In genomic region chr3:4981688-4982494, GRCh38 we compare ENCODE assay signal across 8 cellular contexts. TPM values are rescaled to one million over a fixed set of nuclear protein-coding genes. Genes with fewer than 3 reads are reported as not detected.
A peak's percentile ranks its signal among the peaks of the same experiment; 100 is the strongest.
DNase-seq lines count a peak whose midpoint lies in the region; ATAC-seq and TF ChIP-seq lines count a peak whose summit lies in the region.

No MANE protein-coding gene starts in this region.

- peaks cover 11% of the 10 kb centered on the region for H3K36me3 ChIP-seq in CD8-positive, alpha-beta memory T cell (ENCODE audit: insufficient read depth, low read length)
- no peaks in the 10 kb centered on the region for H3K36me3 ChIP-seq in thyroid gland

- peaks cover 60% of the 10 kb centered on the region for H3K4me1 ChIP-seq in CD8-positive, alpha-beta memory T cell (ENCODE audit: insufficient read depth, low read length)
- H3K4me1 ChIP-seq in thyroid gland, result peaks cover 53 to 73% of the 10 kb centered on the region in 2 donors

- H3K4me3 ChIP-seq in CD8-positive, alpha-beta memory T cell (ENCODE audit: low read length), result peak overlapping the region; percentile 50
- peak overlapping the region in 1 of 3 donors; percentile 14 for H3K4me3 ChIP-seq in thyroid gland (replicated peaks in 1 of 3)

- peaks cover 0 to 2% of the 10 kb centered on the region in 2 donors for H3K27me3 Mint-ChIP-seq in CD8-positive, alpha-beta memory T cell
- H3K27me3 Mint-ChIP-seq in IgD-negative memory B cell, result no peaks in the 10 kb centered on the region
- H3K27me3 Mint-ChIP-seq in activated naive CD8-positive, alpha-beta T cell treated with anti-CD3 and anti-CD28 coated beads, Interleukin-2, amount 50 U/mL, for 24 hours, result no peaks in the 10 kb centered on the region

- TF ChIP-seq POLR2A in thyroid gland (IDR thresholded peaks at IDR 0.05), result no peak

- DNase-seq in CD8-positive, alpha-beta memory T cell, result no peak
- DNase-seq in activated naive CD8-positive, alpha-beta T cell treated with anti-CD3 and anti-CD28 coated beads, Interleukin-2, amount 50 U/mL, for 24 hours, result no peak
- DNase-seq in thyroid gland (peak in 1 of 2 donors; percentile 31), NCI-H524 treated with DMSO at 0.1 percent for 48 hours (lab: John Stamatoyannopoulos, UW) (no peak), T1000 (lab: John Stamatoyannopoulos, UW) (no peak), NCI-H2171 (lab: John Stamatoyannopoulos, UW) (no peak)

- intact Hi-C loops in thyroid gland (cut with DNase I), result no loop called here

- POLR2A ChIA-PET in CD8-positive, alpha-beta memory T cell (lab: Charles Lee), result interaction anchor here (1.0 kb wide), 1 partner anchor 39 kb away, joined by 4 read pairs; no protein-coding TSS in a partner anchor

- ATAC-seq in activated naive CD8-positive, alpha-beta T cell treated with anti-CD3 and anti-CD28 coated beads, Interleukin-2, amount 50 U/mL, for 24 hours, result no peak

- WGBS in thyroid gland, 2 donors, result 40 to 51% methylated on average over 8 of the region's 8 CpGs

- peak overlapping the region; percentile 41 to 100 (median 90) for H3K27ac Mint-ChIP-seq in CD8-positive, alpha-beta memory T cell
- peak overlapping the region; percentile 67 to 97 (median 93) for H3K27ac Mint-ChIP-seq in IgD-negative memory B cell
- H3K27ac Mint-ChIP-seq in activated naive CD8-positive, alpha-beta T cell treated with anti-CD3 and anti-CD28 coated beads, Interleukin-2, amount 50 U/mL, for 24 hours, result peak overlapping the region; percentile 87

- peak overlapping the region; percentile 91 to 100 (median 99) for H3K4me3 Mint-ChIP-seq in CD8-positive, alpha-beta memory T cell
- H3K4me3 Mint-ChIP-seq in IgD-negative memory B cell, result peak overlapping the region; percentile 71 to 93 (median 88)
- peak overlapping the region; percentile 95 for H3K4me3 Mint-ChIP-seq in activated naive CD8-positive, alpha-beta T cell treated with anti-CD3 and anti-CD28 coated beads, Interleukin-2, amount 50 U/mL, for 24 hours

- H3K9me3 ChIP-seq in CD8-positive, alpha-beta memory T cell (ENCODE audit: low read length), result no peaks in the 10 kb centered on the region
- no peaks in the 10 kb centered on the region for H3K9me3 ChIP-seq in thyroid gland

- H3K27ac ChIP-seq in CD8-positive, alpha-beta memory T cell (ENCODE audit: low read depth, low read length), result peak overlapping the region; percentile 81
- H3K27ac ChIP-seq in layer of hippocampus (ENCODE audit: low read depth, low read length), result peak overlapping the region; percentile 46
- H3K27ac ChIP-seq in thyroid gland, result peak overlapping the region; percentile 96 to 100 (median 100)

- peaks cover 67 to 80% (median 79%) of the 10 kb centered on the region in 3 donors for H3K4me1 Mint-ChIP-seq in CD8-positive, alpha-beta memory T cell
- H3K4me1 Mint-ChIP-seq in IgD-negative memory B cell, result peaks cover 41 to 57% (median 55%) of the 10 kb centered on the region in 3 donors
- peaks cover 64% of the 10 kb centered on the region for H3K4me1 Mint-ChIP-seq in activated naive CD8-positive, alpha-beta T cell treated with anti-CD3 and anti-CD28 coated beads, Interleukin-2, amount 50 U/mL, for 24 hours

- H3K9me3 Mint-ChIP-seq in CD8-positive, alpha-beta memory T cell, result no peaks in the 10 kb centered on the region
- no peaks in the 10 kb centered on the region for H3K9me3 Mint-ChIP-seq in IgD-negative memory B cell
- no peaks in the 10 kb centered on the region for H3K9me3 Mint-ChIP-seq in activated naive CD8-positive, alpha-beta T cell treated with anti-CD3 and anti-CD28 coated beads, Interleukin-2, amount 50 U/mL, for 24 hours

- no peaks in the 10 kb centered on the region for H3K27me3 ChIP-seq in CD8-positive, alpha-beta memory T cell (ENCODE audit: insufficient read depth, low read length, poor library complexity, severe bottlenecking)
- H3K27me3 ChIP-seq in layer of hippocampus (ENCODE audit: control insufficient read depth, insufficient read depth, low read length), result no peaks in the 10 kb centered on the region
- no peaks in the 10 kb centered on the region for H3K27me3 ChIP-seq in thyroid gland

- peak; percentile 9 to 72 (median 53) for TF ChIP-seq CTCF in thyroid gland (IDR thresholded peaks at IDR 0.05)

- H3K36me3 Mint-ChIP-seq in CD8-positive, alpha-beta memory T cell, result peaks cover 12 to 50% (median 19%) of the 10 kb centered on the region in 3 donors
- peaks cover 3% of the 10 kb centered on the region for H3K36me3 Mint-ChIP-seq in IgD-negative memory B cell
- peaks cover 66% of the 10 kb centered on the region for H3K36me3 Mint-ChIP-seq in activated naive CD8-positive, alpha-beta T cell treated with anti-CD3 and anti-CD28 coated beads, Interleukin-2, amount 50 U/mL, for 24 hours (ENCODE audit: low read depth)

- CTCF ChIA-PET in CD8-positive, alpha-beta memory T cell (lab: Charles Lee), result interaction anchor here (1.1 to 2.6 kb wide), 6 partner anchors 11 to 270 kb away, joined by 3 to 25 read pairs (median 4); no protein-coding TSS in a partner anchor

RNA-seq across cellular contexts. Expression of gene BHLHE40, which starts 2.7 kb away (rescaled TPM):
- total RNA-seq in CD8-positive, alpha-beta memory T cell, result 100 to 1,000 TPM; 174 to 180 TPM
- 24.8 TPM for polyA plus RNA-seq in CD8-positive, alpha-beta memory T cell
- polyA plus RNA-seq in IgD-negative memory B cell, result 11.1 TPM
- 10 to 100 TPM; 13.1 to 28.5 (median 20.2) TPM for total RNA-seq in thyroid gland

Comparison
In these comparisons a context has a peak if more than half of its experiments do, and no peak if none do; other contexts are left out.
1. H3K27ac ChIP-seq: peak in every context shown above with its lines; median percentile 100 in thyroid gland; 81 in CD8-positive, alpha-beta memory T cell; 46 in layer of hippocampus.
2. RNA of gene BHLHE40, which starts 2.7 kb away (total RNA-seq): 174 to 180 TPM in CD8-positive, alpha-beta memory T cell; 13.1 to 28.5 TPM in thyroid gland; every median in the first group is over 4 times any median in the second.
3. Peak in every context shown above with its lines, with median percentiles within 50 percentile points of each other: H3K27ac Mint-ChIP-seq and H3K4me3 Mint-ChIP-seq.